ENCODE assay signal across 9 cellular contexts in genomic region chr9:127554966-127555829, GRCh38. TPM values are rescaled to one million over a fixed set of nuclear protein-coding genes. Genes with fewer than 3 reads are reported as not detected.
A peak's percentile ranks its signal among the peaks of the same experiment; 100 is the strongest.
DNase-seq lines count a peak whose midpoint lies in the region; ATAC-seq, FAIRE-seq and TF ChIP-seq lines count a peak whose summit lies in the region.
"Had no signal": no experiment of that assay in that cellular context is flagged by ENCODE, and none has a peak within 500 bp of the region (broad histone marks: within the 10 kb centered on the region; RNA-seq: fewer than 3 reads in every experiment).

No MANE protein-coding gene starts in this region.

- intact Hi-C loops in kidney (cut with DNase I) (no loop called here), testis (cut with DNase I; ENCODE audit: low total_unique reads) (no loop called here)

- peaks cover 4% of the 10 kb centered on the region for H3K36me3 Mint-ChIP-seq in activated CD8-positive, alpha-beta memory T cell treated with anti-CD3 and anti-CD28 coated beads, Interleukin-2, amount 10 ng/mL, durations not matched to agents 7 days and 5 days
- H3K36me3 Mint-ChIP-seq in activated naive CD8-positive, alpha-beta T cell treated with anti-CD3 and anti-CD28 coated beads, Interleukin-2, amount 50 U/mL, for 24 hours (ENCODE audit: low read depth) = no peaks in the 10 kb centered on the region

- TF ChIP-seq POLR2A in testis (IDR thresholded peaks at IDR 0.05) = no peak

- TF ChIP-seq CTCF in kidney (IDR thresholded peaks at IDR 0.05; ENCODE audit: borderline replicate concordance, extremely low read depth, insufficient read depth) (no peak), testis (IDR thresholded peaks at IDR 0.05) (no peak)

- no peak for FAIRE-seq in kidney (lab: Jason Lieb, UNC)

- H3K9me3 Mint-ChIP-seq in activated CD8-positive, alpha-beta memory T cell treated with anti-CD3 and anti-CD28 coated beads, Interleukin-2, amount 10 ng/mL, durations not matched to agents 7 days and 5 days (ENCODE audit: low read depth) = no peaks in the 10 kb centered on the region
- no peaks in the 10 kb centered on the region for H3K9me3 Mint-ChIP-seq in activated naive CD8-positive, alpha-beta T cell treated with anti-CD3 and anti-CD28 coated beads, Interleukin-2, amount 50 U/mL, for 24 hours

- H3K27me3 ChIP-seq in testis = no peaks in the 10 kb centered on the region

- WGBS in testis, 2 donors = 64 to 70% methylated on average over 6 to 15 of the region's 15 CpGs

- H3K4me1 Mint-ChIP-seq in activated CD8-positive, alpha-beta memory T cell treated with anti-CD3 and anti-CD28 coated beads, Interleukin-2, amount 10 ng/mL, durations not matched to agents 7 days and 5 days = peaks cover 75% of the 10 kb centered on the region
- H3K4me1 Mint-ChIP-seq in activated naive CD8-positive, alpha-beta T cell treated with anti-CD3 and anti-CD28 coated beads, Interleukin-2, amount 50 U/mL, for 24 hours = peaks cover 40% of the 10 kb centered on the region

- H3K9me3 ChIP-seq in kidney (ENCODE audit: control insufficient read depth in 1 of 2, low read length in 2 of 2) (no peaks in the 10 kb centered on the region), testis (no peaks in the 10 kb centered on the region)

- DNase-seq in activated CD8-positive, alpha-beta memory T cell treated with anti-CD3 and anti-CD28 coated beads, Interleukin-2, amount 10 ng/mL, durations not matched to agents 7 days and 5 days = no peak
- DNase-seq in activated CD8-positive, alpha-beta memory T cell treated with anti-CD3 and anti-CD28 coated beads for 24 hours = no peak
- no peak for DNase-seq in activated naive CD8-positive, alpha-beta T cell treated with anti-CD3 and anti-CD28 coated beads, Interleukin-2, amount 50 U/mL, for 24 hours
- DNase-seq in kidney (peak; percentile 73), testis (no peak), DMS153 treated with DMSO at 0.1 percent for 48 hours (lab: John Stamatoyannopoulos, UW; ENCODE audit: unreplicated experiment) (no peak)
- DNase-seq: NCI-H2107 had no signal

- peak overlapping the region; percentile 22 to 60 for H3K9ac ChIP-seq in kidney (ENCODE audit: low read length in 2 of 2)

- peaks cover 0 to under 1% of the 10 kb centered on the region in 2 donors for H3K36me3 ChIP-seq in kidney (ENCODE audit: control insufficient read depth in 1 of 2, insufficient read depth in 2 of 2, low read length in 2 of 2)
- H3K36me3 ChIP-seq in testis (ENCODE audit: low read depth, missing control alignments) = no peaks in the 10 kb centered on the region

- peak overlapping the region; percentile 56 for H3K4me3 Mint-ChIP-seq in activated CD8-positive, alpha-beta memory T cell treated with anti-CD3 and anti-CD28 coated beads, Interleukin-2, amount 10 ng/mL, durations not matched to agents 7 days and 5 days
- no peak overlapping the region for H3K4me3 Mint-ChIP-seq in activated naive CD8-positive, alpha-beta T cell treated with anti-CD3 and anti-CD28 coated beads, Interleukin-2, amount 50 U/mL, for 24 hours

- H3K4me3 ChIP-seq in kidney (ENCODE audit: low read length in 2 of 2) (no peak overlapping the region), testis (no peak overlapping the region)

- H3K27ac ChIP-seq in kidney (ENCODE audit: low read depth in 2 of 2, low read length in 2 of 2) (peak overlapping the region; percentile 89 to 93), testis (peak overlapping the region; percentile 35 to 66)

- H3K4me1 ChIP-seq in kidney (ENCODE audit: control insufficient read depth in 1 of 2, insufficient read depth in 1 of 2, low read depth in 1 of 2, low read length in 2 of 2) (peaks cover 38 to 43% of the 10 kb centered on the region in 2 donors), testis (peaks cover 45% of the 10 kb centered on the region)

- H3K27ac Mint-ChIP-seq in activated CD8-positive, alpha-beta memory T cell treated with anti-CD3 and anti-CD28 coated beads, Interleukin-2, amount 10 ng/mL, durations not matched to agents 7 days and 5 days = peak overlapping the region; percentile 93
- peak overlapping the region; percentile 86 for H3K27ac Mint-ChIP-seq in activated naive CD8-positive, alpha-beta T cell treated with anti-CD3 and anti-CD28 coated beads, Interleukin-2, amount 50 U/mL, for 24 hours

- CTCF ChIA-PET in activated CD8-positive, alpha-beta memory T cell treated with anti-CD3 and anti-CD28 coated beads, Interleukin-2, amount 10 ng/mL, durations not matched to agents 7 days and 5 days (lab: Charles Lee) = interaction anchor here (1.1 to 3.8 kb wide), 5 partner anchors 15 to 180 kb away, joined by 5 to 17 read pairs (median 9); partner anchors contain the start of gene TOR2A

- no peaks in the 10 kb centered on the region for H3K27me3 Mint-ChIP-seq in activated CD8-positive, alpha-beta memory T cell treated with anti-CD3 and anti-CD28 coated beads, Interleukin-2, amount 10 ng/mL, durations not matched to agents 7 days and 5 days
- no peaks in the 10 kb centered on the region for H3K27me3 Mint-ChIP-seq in activated naive CD8-positive, alpha-beta T cell treated with anti-CD3 and anti-CD28 coated beads, Interleukin-2, amount 50 U/mL, for 24 hours

- peak; percentile 2 for ATAC-seq in activated CD8-positive, alpha-beta memory T cell treated with anti-CD3 and anti-CD28 coated beads, Interleukin-2, amount 10 ng/mL, durations not matched to agents 7 days and 5 days
- ATAC-seq in activated naive CD8-positive, alpha-beta T cell treated with anti-CD3 and anti-CD28 coated beads, Interleukin-2, amount 50 U/mL, for 24 hours = no peak
- ATAC-seq in GM19463 (IDR thresholded peaks at IDR 0.05; ENCODE audit: unreplicated experiment) (no peak), HG03135 (IDR thresholded peaks at IDR 0.05; ENCODE audit: unreplicated experiment) (no peak)

RNA-seq across cellular contexts. Expression of gene STXBP1, which starts 56.9 kb away (rescaled TPM):
- 10 to 100 TPM; 22.8 to 26.0 TPM for total RNA-seq in activated CD8-positive, alpha-beta memory T cell treated with anti-CD3 and anti-CD28 coated beads, Interleukin-2, amount 10 ng/mL, durations not matched to agents 7 days and 5 days
- total RNA-seq in kidney (32.8 TPM), testis (10 to 100 TPM; 33.1 to 36.1 TPM)
- polyA plus RNA-seq in kidney (ENCODE audit: insufficient read depth, low read depth, low replicate concordance) (14.3 TPM), testis (ENCODE audit: insufficient read depth, low read depth, low replicate concordance) (21.2 TPM)
